25 cellular contexts compared by ENCODE assay signal in the genomic region with DNA sequence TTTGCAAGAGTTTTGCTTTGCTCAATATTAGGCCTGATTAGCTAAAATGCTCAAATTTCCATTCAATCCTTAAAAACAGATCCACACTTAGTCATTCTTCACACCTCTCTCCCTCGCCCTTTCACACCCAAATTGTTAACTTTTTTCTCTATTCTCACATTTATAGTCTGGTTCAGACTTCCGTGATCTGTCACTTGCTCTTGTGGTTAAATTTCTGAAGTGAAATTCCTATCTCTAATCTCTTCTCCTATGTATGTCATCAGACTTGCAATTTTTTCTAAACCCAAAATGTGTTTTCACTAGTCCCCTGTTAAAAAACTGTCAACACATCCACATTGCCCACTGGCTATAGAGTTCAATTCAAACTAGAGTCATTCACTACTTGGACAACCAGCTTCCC.
"Had no signal": no experiment of that assay in that cellular context is flagged by ENCODE, and none has a peak within 500 bp of the region (broad histone marks: within the 10 kb centered on the region; RNA-seq: fewer than 3 reads in every experiment).

No MANE protein-coding gene starts in this region.

- H3K27me3 Mint-ChIP-seq: dendritic cell treated with granulocyte-macrophage colony-stimulating factor and Interleukin-4, amounts not matched to agents 40 ng/mL and 50 ng/mL, for 4 days had no signal

- ATAC-seq: effector memory CD8-positive, alpha-beta T cell; esophagus mucosa; gastrocnemius medialis; left cardiac atrium; left lung; left ventricle myocardium superior; lower lobe of right lung had no signal

- H3K9me3 ChIP-seq: colonic mucosa, gastrocnemius medialis had no signal

- H3K4me1 ChIP-seq: colonic mucosa, esophagus squamous epithelium, gastrocnemius medialis, left lung, lower lobe of right lung had no signal

- H3K36me3 ChIP-seq: colonic mucosa, esophagus squamous epithelium, gastrocnemius medialis, left lung, lower lobe of right lung had no signal

- FAIRE-seq: islet of Langerhans, keratinocyte had no signal

- H3K4me3 ChIP-seq: colonic mucosa, esophagus squamous epithelium, gastrocnemius medialis, hepatocyte, left lung, lower lobe of right lung had no signal

- H3K27ac ChIP-seq: colonic mucosa, epithelial cell of prostate, esophagus squamous epithelium, gastrocnemius medialis, hepatocyte, left lung, lower lobe of right lung had no signal

- H3K4me2 ChIP-seq: hepatocyte had no signal

- H3K4me3 Mint-ChIP-seq: dendritic cell treated with granulocyte-macrophage colony-stimulating factor and Interleukin-4, amounts not matched to agents 40 ng/mL and 50 ng/mL, for 4 days; effector memory CD8-positive, alpha-beta T cell; endodermal cell had no signal

- H3K27ac Mint-ChIP-seq: dendritic cell treated with granulocyte-macrophage colony-stimulating factor and Interleukin-4, amounts not matched to agents 40 ng/mL and 50 ng/mL, for 4 days; effector memory CD8-positive, alpha-beta T cell; endodermal cell had no signal

- H3K79me2 ChIP-seq: hepatocyte had no signal

- H3K27me3 ChIP-seq: colonic mucosa, esophagus squamous epithelium, gastrocnemius medialis, hepatocyte, left lung had no signal

- DNase-seq: colonic mucosa; cortex of kidney; effector CD8-positive, alpha-beta T cell; effector memory CD8-positive, alpha-beta T cell; endodermal cell; erythroblast; esophagus squamous epithelium; foreskin fibroblast; foreskin melanocyte; gastrocnemius medialis; glutamatergic neuron; head of caudate nucleus; hypothalamus; left cardiac atrium; left lung; left ventricle myocardium superior; lower lobe of right lung; mesenchymal stem cell; midbrain had no signal
